In the genomic region with DNA sequence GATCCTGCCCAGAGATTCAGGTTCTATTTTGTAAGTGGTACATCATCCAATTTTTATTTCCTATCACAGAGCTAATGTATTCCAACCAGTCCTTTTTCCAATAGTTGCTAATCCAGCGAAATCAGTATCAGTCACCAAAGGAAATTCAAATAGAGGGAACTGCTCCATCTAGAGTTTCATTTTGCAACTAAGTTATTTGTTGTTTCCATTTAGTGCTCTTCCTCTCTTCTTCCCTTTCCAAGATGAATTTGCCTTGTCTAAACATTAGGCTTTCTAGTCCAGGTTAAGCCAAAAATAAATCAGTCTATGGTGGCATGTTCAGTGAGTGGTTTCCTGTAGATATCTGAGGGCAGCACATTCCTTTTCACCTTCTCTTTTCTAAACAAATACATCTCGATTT, we compare ENCODE assay signal across 10 cellular contexts.
DNase-seq lines count a peak whose midpoint lies in the region; ATAC-seq and TF ChIP-seq lines count a peak whose summit lies in the region.
"Had no signal": no experiment of that assay in that cellular context is flagged by ENCODE, and none has a peak within 500 bp of the region (broad histone marks: within the 10 kb centered on the region; RNA-seq: fewer than 3 reads in every experiment).

No MANE protein-coding gene starts in this region.

- H3K9me3 ChIP-seq in tibial artery, result no peaks in the 10 kb centered on the region
- H3K9me3 ChIP-seq: BLaER1 had no signal

- H3K4me3 Mint-ChIP-seq in activated CD4-positive, alpha-beta T cell treated with anti-CD3 and anti-CD28 coated beads, Interleukin-2, amount 10 ng/mL, durations not matched to agents 24 days and 14 days, result no peak overlapping the region
- H3K4me3 Mint-ChIP-seq: activated T-cell treated with anti-CD3 and anti-CD28 coated beads, Interleukin-2, amount 50 U/mL, for 4 hours had no signal

- H3K36me3 ChIP-seq in tibial artery, result no peaks in the 10 kb centered on the region
- H3K36me3 ChIP-seq: BLaER1 had no signal

- ATAC-seq in HG02588 (IDR thresholded peaks at IDR 0.05; ENCODE audit: unreplicated experiment), result no peak
- ATAC-seq: activated T-cell treated with anti-CD3 and anti-CD28 coated beads, Interleukin-2, amount 50 U/mL, for 4 hours had no signal

- DNase-seq in NCI-H510A treated with DMSO at 0.1 percent for 48 hours (lab: John Stamatoyannopoulos, UW) (peak; percentile 24), NCI-H510A (lab: John Stamatoyannopoulos, UW) (no peak), iris pigment epithelial cell (ENCODE audit: low read depth) (peak; percentile 38), tibial artery (no peak)
- DNase-seq in stimulated activated CD4-positive, alpha-beta T cell treated with anti-CD3 and anti-CD28 coated beads, Interleukin-2, amount 100 ng/mL, for 24 hours, result no peak
- DNase-seq in activated CD4-positive, alpha-beta T cell treated with anti-CD3 and anti-CD28 coated beads, Interleukin-2, amount 10 ng/mL, durations not matched to agents 24 days and 14 days, result no peak
- DNase-seq: activated T-cell treated with anti-CD3 and anti-CD28 coated beads, Interleukin-2, amount 50 U/mL, for 4 hours had no signal

- intact Hi-C loops in tibial artery (cut with DNase I; ENCODE audit: low total_unique reads), result no loop called here
- intact Hi-C loops in activated CD4-positive, alpha-beta T cell treated with anti-CD3 and anti-CD28 coated beads, Interleukin-2, amount 10 ng/mL, durations not matched to agents 24 days and 14 days (cut with micrococcal nuclease), result no loop called here

- no peaks in the 10 kb centered on the region for H3K9me3 Mint-ChIP-seq in activated CD4-positive, alpha-beta T cell treated with anti-CD3 and anti-CD28 coated beads, Interleukin-2, amount 10 ng/mL, durations not matched to agents 24 days and 14 days
- H3K9me3 Mint-ChIP-seq: activated T-cell treated with anti-CD3 and anti-CD28 coated beads, Interleukin-2, amount 50 U/mL, for 4 hours had no signal

- no peak overlapping the region for H3K4me3 ChIP-seq in tibial artery
- H3K4me3 ChIP-seq: BLaER1 had no signal

- H3K27ac ChIP-seq in VCaP (peak overlapping the region; percentile 62), tibial artery (no peak overlapping the region)
- H3K27ac ChIP-seq: BLaER1 had no signal

- H3K4me1 ChIP-seq in tibial artery, result peaks cover 0 to 7% (median 0%) of the 10 kb centered on the region in 4 donors

- H3K27ac Mint-ChIP-seq in activated CD4-positive, alpha-beta T cell treated with anti-CD3 and anti-CD28 coated beads, Interleukin-2, amount 10 ng/mL, durations not matched to agents 24 days and 14 days, result no peak overlapping the region

- H3K36me3 Mint-ChIP-seq in activated CD4-positive, alpha-beta T cell treated with anti-CD3 and anti-CD28 coated beads, Interleukin-2, amount 10 ng/mL, durations not matched to agents 24 days and 14 days (ENCODE audit: low read depth), result no peaks in the 10 kb centered on the region

- no peaks in the 10 kb centered on the region for H3K27me3 Mint-ChIP-seq in activated CD4-positive, alpha-beta T cell treated with anti-CD3 and anti-CD28 coated beads, Interleukin-2, amount 10 ng/mL, durations not matched to agents 24 days and 14 days

- H3K4me1 Mint-ChIP-seq in activated CD4-positive, alpha-beta T cell treated with anti-CD3 and anti-CD28 coated beads, Interleukin-2, amount 10 ng/mL, durations not matched to agents 24 days and 14 days, result no peaks in the 10 kb centered on the region

- TF ChIP-seq CTCF in VCaP (conservative IDR thresholded peaks at IDR 0.05), result peak; percentile 69
- peak; percentile 46 to 47 for TF ChIP-seq CTCF in tibial artery (IDR thresholded peaks at IDR 0.05)

- no peaks in the 10 kb centered on the region for H3K27me3 ChIP-seq in tibial artery
- H3K27me3 ChIP-seq: BLaER1 had no signal

Comparison
In these comparisons a context has a peak if more than half of its experiments do, and no peak if none do; other contexts are left out.
1. DNase-seq: peak in NCI-H510A treated with DMSO at 0.1 percent for 48 hours (single experiment) and iris pigment epithelial cell (single experiment); none in NCI-H510A (single experiment), tibial artery (0 of 2), stimulated activated CD4-positive, alpha-beta T cell treated with anti-CD3 and anti-CD28 coated beads, Interleukin-2, amount 100 ng/mL, for 24 hours (0 of 2) and activated CD4-positive, alpha-beta T cell treated with anti-CD3 and anti-CD28 coated beads, Interleukin-2, amount 10 ng/mL, durations not matched to agents 24 days and 14 days (single experiment).